In genomic region chr16:22206013-22206846, GRCh38 we compare ENCODE assay signal across 1 cellular context.
TF ChIP-seq lines count a peak whose summit lies in the region.

Gene EEF2K (plus strand): TSS chr16:22206278. CDS start chr16:22225730, 19,452 bp downstream.

TF ChIP-seq in WTC11, 78 proteins besides CTCF, POLR2A, EP300 and RAD21 (continued from another document and continues in another):
- no peak for TF ChIP-seq AR (CRISPR knock-in tag; IDR thresholded peaks at IDR 0.05)
- TF ChIP-seq ZMAT4 (CRISPR knock-in tag; IDR thresholded peaks at IDR 0.05), result no peak
- TF ChIP-seq HMGA2 (CRISPR knock-in tag; IDR thresholded peaks at IDR 0.05), result no peak
- no peak; the same call in 1 of the 2 replicates for TF ChIP-seq FOXP1 (CRISPR knock-in tag; IDR thresholded peaks at IDR 0.05; ENCODE audit: borderline replicate concordance)
- peak; percentile 37; the same call in 1 of the 2 replicates for TF ChIP-seq SMAD4 (CRISPR knock-in tag; IDR thresholded peaks at IDR 0.05)
- no peak for TF ChIP-seq RORB (CRISPR knock-in tag; IDR thresholded peaks at IDR 0.05)
- TF ChIP-seq MYBL2 (CRISPR knock-in tag; IDR thresholded peaks at IDR 0.05), result peak; percentile 63
- TF ChIP-seq ZNF232 (CRISPR knock-in tag; IDR thresholded peaks at IDR 0.05), result 0 out of 2 replicates have a peak, but pooled peaks have one; percentile 13
- TF ChIP-seq PRDM15 (CRISPR knock-in tag; IDR thresholded peaks at IDR 0.05), result no peak; the same call in 1 of the 2 replicates
- no peak for TF ChIP-seq TP53 (CRISPR knock-in tag; IDR thresholded peaks at IDR 0.05)
- peak; percentile 99 for TF ChIP-seq HMGXB4 (CRISPR knock-in tag; IDR thresholded peaks at IDR 0.05)
- peak; percentile 70 for TF ChIP-seq ZNF423 (CRISPR knock-in tag; IDR thresholded peaks at IDR 0.05)
- TF ChIP-seq SP1 (CRISPR knock-in tag; conservative IDR thresholded peaks at IDR 0.05), result peak; percentile 82
- TF ChIP-seq ZNF317 (CRISPR knock-in tag; IDR thresholded peaks at IDR 0.05; ENCODE audit: borderline replicate concordance, low read depth), result no peak
- TF ChIP-seq SOX15 (CRISPR knock-in tag; IDR thresholded peaks at IDR 0.05), result no peak
- TF ChIP-seq EMX1 (CRISPR knock-in tag; IDR thresholded peaks at IDR 0.05), result no peak
- no peak for TF ChIP-seq ZNF263 (CRISPR knock-in tag; IDR thresholded peaks at IDR 0.05; ENCODE audit: low read depth)
- TF ChIP-seq GRHL2 (CRISPR knock-in tag; IDR thresholded peaks at IDR 0.05; ENCODE audit: insufficient replicate concordance, severe bottlenecking), result no peak
- TF ChIP-seq E2F1 (CRISPR knock-in tag; IDR thresholded peaks at IDR 0.05), result no peak
- TF ChIP-seq GTF2I (CRISPR knock-in tag; conservative IDR thresholded peaks at IDR 0.05), result no peak
- no peak for TF ChIP-seq OVOL2 (CRISPR knock-in tag; IDR thresholded peaks at IDR 0.05; ENCODE audit: borderline replicate concordance)
- TF ChIP-seq ERG (CRISPR knock-in tag; IDR thresholded peaks at IDR 0.05), result no peak
- peak; percentile 78; the same call in 1 of the 2 replicates for TF ChIP-seq SMAD3 (CRISPR knock-in tag; IDR thresholded peaks at IDR 0.05; ENCODE audit: borderline replicate concordance)
- peak; percentile 63 for TF ChIP-seq ZBTB43 (CRISPR knock-in tag; IDR thresholded peaks at IDR 0.05)
- peak; percentile 87 for TF ChIP-seq GABPB1 (CRISPR knock-in tag; IDR thresholded peaks at IDR 0.05)
- no peak for TF ChIP-seq MXD4 (CRISPR knock-in tag; IDR thresholded peaks at IDR 0.05; ENCODE audit: borderline replicate concordance)
- no peak for TF ChIP-seq ZSCAN18 (CRISPR knock-in tag; IDR thresholded peaks at IDR 0.05)
- TF ChIP-seq FOXP4 (CRISPR knock-in tag; IDR thresholded peaks at IDR 0.05), result peak; percentile 76
- TF ChIP-seq NFE2L1 (CRISPR knock-in tag; IDR thresholded peaks at IDR 0.05), result no peak; the same call in 1 of the 2 replicates
- TF ChIP-seq ATF2 (CRISPR knock-in tag; IDR thresholded peaks at IDR 0.05; ENCODE audit: borderline replicate concordance, low read depth), result no peak
- TF ChIP-seq MLX (CRISPR knock-in tag; IDR thresholded peaks at IDR 0.05), result no peak
- no peak for TF ChIP-seq RELA (CRISPR knock-in tag; IDR thresholded peaks at IDR 0.05; ENCODE audit: borderline replicate concordance)
- TF ChIP-seq TCF7 (CRISPR knock-in tag; IDR thresholded peaks at IDR 0.05; ENCODE audit: low read depth), result no peak
- no peak for TF ChIP-seq TEAD4 (CRISPR knock-in tag; IDR thresholded peaks at IDR 0.05)
- peak; percentile 94 for TF ChIP-seq ETV6 (CRISPR knock-in tag; IDR thresholded peaks at IDR 0.05)
- no peak; the same call in 1 of the 2 replicates for TF ChIP-seq CREM (CRISPR knock-in tag; IDR thresholded peaks at IDR 0.05)
- no peak for TF ChIP-seq JAZF1 (CRISPR knock-in tag; IDR thresholded peaks at IDR 0.05)
- peak; percentile 67; the same call in 1 of the 2 replicates for TF ChIP-seq ESRRA (CRISPR knock-in tag; IDR thresholded peaks at IDR 0.05; ENCODE audit: borderline replicate concordance)
- peak; percentile 80; the same call in 1 of the 2 replicates for TF ChIP-seq MAX (CRISPR knock-in tag; IDR thresholded peaks at IDR 0.05)
- TF ChIP-seq FOXJ3 (CRISPR knock-in tag; IDR thresholded peaks at IDR 0.05; ENCODE audit: borderline replicate concordance), result no peak
- no peak for TF ChIP-seq NFYB (CRISPR knock-in tag; conservative IDR thresholded peaks at IDR 0.05; ENCODE audit: low read depth)
- TF ChIP-seq CBFB (CRISPR knock-in tag; IDR thresholded peaks at IDR 0.05; ENCODE audit: low read depth), result 0 out of 2 replicates have a peak, but pooled peaks have one; percentile 60
- TF ChIP-seq NR1H2 (CRISPR knock-in tag; IDR thresholded peaks at IDR 0.05), result no peak
- TF ChIP-seq ATF3 (CRISPR knock-in tag; conservative IDR thresholded peaks at IDR 0.05), result no peak
